In genomic region chr2:1916881-1917280, GRCh38 we compare ENCODE assay signal across 39 cellular contexts.
"Had no signal": no experiment of that assay in that cellular context is flagged by ENCODE, and none has a peak within 500 bp of the region (broad histone marks: within the 10 kb centered on the region; RNA-seq: fewer than 3 reads in every experiment).

No MANE protein-coding gene starts in this region.

- DNase-seq: activated effector memory CD4-positive, alpha-beta T cell treated with anti-CD3 and anti-CD28 coated beads, Interleukin-2, amount 50 U/mL, for 16 hours; activated effector memory CD4-positive, alpha-beta T cell treated with Interleukin-2 at 50 U/mL for 16 hours; activated gamma-delta T cell; activated gamma-delta T cell treated with Interleukin-2 at 50 U/mL for 16 hours; activated naive CD4-positive, alpha-beta T cell; activated naive CD4-positive, alpha-beta T cell treated with anti-CD3 and anti-CD28 coated beads for 36 hours; activated naive CD4-positive, alpha-beta T cell treated with anti-CD3 and anti-CD28 coated beads, Interleukin-2, amount 10 ng/mL, durations not matched to agents 7 days and 5 days; activated naive CD4-positive, alpha-beta T cell treated with anti-CD3 and anti-CD28 coated beads, Interleukin-2, amount 50 U/mL, for 16 hours; activated naive CD4-positive, alpha-beta T cell treated with Interleukin-2 at 50 U/mL for 16 hours; activated naive CD8-positive, alpha-beta T cell treated with anti-CD3 and anti-CD28 coated beads for 36 hours; activated naive CD8-positive, alpha-beta T cell treated with anti-CD3 and anti-CD28 coated beads, Interleukin-2, amount 10 ng/mL, durations not matched to agents 7 days and 5 days; activated naive CD8-positive, alpha-beta T cell treated with anti-CD3 and anti-CD28 coated beads, Interleukin-2, amount 50 U/mL, for 24 hours; activated T-cell treated with anti-CD3 and anti-CD28 coated beads, Interleukin-2, amount 50 U/mL, for 1 hour; activated T-cell treated with anti-CD3 and anti-CD28 coated beads, Interleukin-2, amount 50 U/mL, for 4 hours; activated T-cell treated with anti-CD3 and anti-CD28 coated beads, Interleukin-2, amount 50 U/mL, for 48 hours; activated T-cell treated with anti-CD3 and anti-CD28 coated beads, Interleukin-2, amount 50 U/mL, for 72 hours; adrenal gland; amniotic stem cell; amygdala; anterior cingulate cortex; aorta; body of pancreas; brain microvascular endothelial cell; caudate nucleus; central memory CD4-positive, alpha-beta T cell; cerebellar nuclear complex had no signal

- H3K9me3 ChIP-seq: adrenal gland, ascending aorta, body of pancreas, breast epithelium had no signal

- H3K27me3 Mint-ChIP-seq: activated naive CD4-positive, alpha-beta T cell treated with anti-CD3 and anti-CD28 coated beads, Interleukin-2, amount 10 ng/mL, durations not matched to agents 7 days and 5 days; central memory CD8-positive, alpha-beta T cell had no signal

- H3K36me3 Mint-ChIP-seq: activated naive CD4-positive, alpha-beta T cell treated with anti-CD3 and anti-CD28 coated beads, Interleukin-2, amount 10 ng/mL, durations not matched to agents 7 days and 5 days; activated naive CD4-positive, alpha-beta T cell treated with anti-CD3 and anti-CD28 coated beads, Interleukin-2, amount 50 U/mL, for 24 hours; activated naive CD4-positive, alpha-beta T cell treated with anti-CD3 and anti-CD28 coated beads, Interleukin-2, amount 50 U/mL, for 72 hours; activated naive CD8-positive, alpha-beta T cell; activated naive CD8-positive, alpha-beta T cell treated with anti-CD3 and anti-CD28 coated beads for 36 hours; activated naive CD8-positive, alpha-beta T cell treated with anti-CD3 and anti-CD28 coated beads, Interleukin-2, amount 10 ng/mL, durations not matched to agents 7 days and 5 days had no signal

- H3K27ac Mint-ChIP-seq: activated naive CD4-positive, alpha-beta T cell treated with anti-CD3 and anti-CD28 coated beads for 36 hours; activated naive CD4-positive, alpha-beta T cell treated with anti-CD3 and anti-CD28 coated beads, Interleukin-2, amount 10 ng/mL, durations not matched to agents 7 days and 5 days; activated naive CD4-positive, alpha-beta T cell treated with anti-CD3 and anti-CD28 coated beads, Interleukin-2, amount 50 U/mL, for 24 hours; activated naive CD4-positive, alpha-beta T cell treated with anti-CD3 and anti-CD28 coated beads, Interleukin-2, amount 50 U/mL, for 72 hours; activated naive CD8-positive, alpha-beta T cell; activated naive CD8-positive, alpha-beta T cell treated with anti-CD3 and anti-CD28 coated beads for 36 hours; activated naive CD8-positive, alpha-beta T cell treated with anti-CD3 and anti-CD28 coated beads, Interleukin-2, amount 10 ng/mL, durations not matched to agents 7 days and 5 days; activated naive CD8-positive, alpha-beta T cell treated with anti-CD3 and anti-CD28 coated beads, Interleukin-2, amount 50 U/mL, for 24 hours; activated T-cell treated with anti-CD3 and anti-CD28 coated beads, Interleukin-2, amount 50 U/mL, for 72 hours; activated T-helper 1 cell treated with anti-CD3 and anti-CD28 coated beads, Interleukin-12 subunit alpha, Interleukin-12 subunit beta, Interleukin-2, Interleukin-4 antibody, amounts not matched to agents 30 ng/mL and 10 ng/mL and 1 ng/mL, durations not matched to agents 14 hours and 24 hours and 36 hours; activated T-helper 17 cell treated with anti-CD3 and anti-CD28 coated beads, Interleukin-2, amount 50 U/mL, for 72 hours; activated T-helper 2 cell treated with anti-CD3 and anti-CD28 coated beads, Interferon-gamma antibody, Interleukin-2, Interleukin-4, amounts not matched to agents 10 μg/mL and 5 μg/mL and 100 μg/mL, durations not matched to agents 14 hours and 24 hours and 36 hours; brain had no signal

- H3K27ac ChIP-seq: adrenal gland, ascending aorta, body of pancreas, brain microvascular endothelial cell, breast epithelium, cardiac muscle cell had no signal

- H3K4me3 Mint-ChIP-seq: activated naive CD4-positive, alpha-beta T cell treated with anti-CD3 and anti-CD28 coated beads for 36 hours; activated naive CD4-positive, alpha-beta T cell treated with anti-CD3 and anti-CD28 coated beads, Interleukin-2, amount 10 ng/mL, durations not matched to agents 7 days and 5 days; activated naive CD4-positive, alpha-beta T cell treated with anti-CD3 and anti-CD28 coated beads, Interleukin-2, amount 50 U/mL, for 24 hours; activated naive CD8-positive, alpha-beta T cell; activated naive CD8-positive, alpha-beta T cell treated with anti-CD3 and anti-CD28 coated beads for 36 hours; activated naive CD8-positive, alpha-beta T cell treated with anti-CD3 and anti-CD28 coated beads, Interleukin-2, amount 10 ng/mL, durations not matched to agents 7 days and 5 days; activated naive CD8-positive, alpha-beta T cell treated with anti-CD3 and anti-CD28 coated beads, Interleukin-2, amount 50 U/mL, for 24 hours; activated T-cell treated with anti-CD3 and anti-CD28 coated beads, Interleukin-2, amount 50 U/mL, for 4 hours; activated T-cell treated with anti-CD3 and anti-CD28 coated beads, Interleukin-2, amount 50 U/mL, for 72 hours; activated T-helper 1 cell treated with anti-CD3 and anti-CD28 coated beads, Interleukin-12 subunit alpha, Interleukin-12 subunit beta, Interleukin-2, Interleukin-4 antibody, amounts not matched to agents 30 ng/mL and 10 ng/mL and 1 ng/mL, durations not matched to agents 14 hours and 24 hours and 36 hours; activated T-helper 17 cell treated with anti-CD3 and anti-CD28 coated beads, Interleukin-2, amount 50 U/mL, for 72 hours; brain; central memory CD8-positive, alpha-beta T cell had no signal

- ATAC-seq: activated naive CD4-positive, alpha-beta T cell treated with anti-CD3 and anti-CD28 coated beads, Interleukin-2, amount 50 U/mL, for 72 hours; activated naive CD8-positive, alpha-beta T cell treated with anti-CD3 and anti-CD28 coated beads, Interleukin-2, amount 50 U/mL, for 24 hours; activated T-cell treated with anti-CD3 and anti-CD28 coated beads, Interleukin-2, amount 50 U/mL, for 4 hours; activated T-cell treated with anti-CD3 and anti-CD28 coated beads, Interleukin-2, amount 50 U/mL, for 72 hours; activated T-helper 17 cell treated with anti-CD3 and anti-CD28 coated beads, Interleukin-2, amount 50 U/mL, for 72 hours; body of pancreas had no signal

- FAIRE-seq: astrocyte, bronchial epithelial cell had no signal

- H3K36me3 ChIP-seq: adrenal gland, ascending aorta, brain microvascular endothelial cell, breast epithelium, cardiac muscle cell had no signal

- H3K4me1 ChIP-seq: adrenal gland, ascending aorta, body of pancreas, breast epithelium had no signal

- H3K27me3 ChIP-seq: adrenal gland, ascending aorta, body of pancreas, brain microvascular endothelial cell, cardiac muscle cell had no signal

- H3K4me1 Mint-ChIP-seq: activated naive CD4-positive, alpha-beta T cell treated with anti-CD3 and anti-CD28 coated beads, Interleukin-2, amount 10 ng/mL, durations not matched to agents 7 days and 5 days; activated naive CD4-positive, alpha-beta T cell treated with anti-CD3 and anti-CD28 coated beads, Interleukin-2, amount 50 U/mL, for 24 hours; activated naive CD8-positive, alpha-beta T cell treated with anti-CD3 and anti-CD28 coated beads for 36 hours; activated naive CD8-positive, alpha-beta T cell treated with anti-CD3 and anti-CD28 coated beads, Interleukin-2, amount 10 ng/mL, durations not matched to agents 7 days and 5 days; activated naive CD8-positive, alpha-beta T cell treated with anti-CD3 and anti-CD28 coated beads, Interleukin-2, amount 50 U/mL, for 24 hours; activated T-helper 17 cell treated with anti-CD3 and anti-CD28 coated beads, Interleukin-2, amount 50 U/mL, for 72 hours; central memory CD8-positive, alpha-beta T cell had no signal

- H3K4me3 ChIP-seq: adrenal gland, ascending aorta, body of pancreas, breast epithelium, cardiac muscle cell had no signal

- H3K9me3 Mint-ChIP-seq: activated naive CD4-positive, alpha-beta T cell treated with anti-CD3 and anti-CD28 coated beads for 36 hours; activated naive CD4-positive, alpha-beta T cell treated with anti-CD3 and anti-CD28 coated beads, Interleukin-2, amount 10 ng/mL, durations not matched to agents 7 days and 5 days; activated naive CD4-positive, alpha-beta T cell treated with anti-CD3 and anti-CD28 coated beads, Interleukin-2, amount 50 U/mL, for 24 hours; activated naive CD4-positive, alpha-beta T cell treated with anti-CD3 and anti-CD28 coated beads, Interleukin-2, amount 50 U/mL, for 72 hours; activated naive CD8-positive, alpha-beta T cell treated with anti-CD3 and anti-CD28 coated beads for 36 hours; activated naive CD8-positive, alpha-beta T cell treated with anti-CD3 and anti-CD28 coated beads, Interleukin-2, amount 10 ng/mL, durations not matched to agents 7 days and 5 days; activated naive CD8-positive, alpha-beta T cell treated with anti-CD3 and anti-CD28 coated beads, Interleukin-2, amount 50 U/mL, for 24 hours; activated T-cell treated with anti-CD3 and anti-CD28 coated beads, Interleukin-2, amount 50 U/mL, for 4 hours; activated T-helper 1 cell treated with anti-CD3 and anti-CD28 coated beads, Interleukin-12 subunit alpha, Interleukin-12 subunit beta, Interleukin-2, Interleukin-4 antibody, amounts not matched to agents 30 ng/mL and 10 ng/mL and 1 ng/mL, durations not matched to agents 14 hours and 24 hours and 36 hours; activated T-helper 17 cell treated with anti-CD3 and anti-CD28 coated beads, Interleukin-2, amount 50 U/mL, for 72 hours; activated T-helper 2 cell treated with anti-CD3 and anti-CD28 coated beads, Interferon-gamma antibody, Interleukin-2, Interleukin-4, amounts not matched to agents 10 μg/mL and 5 μg/mL and 100 μg/mL, durations not matched to agents 14 hours and 24 hours and 36 hours; brain; central memory CD8-positive, alpha-beta T cell had no signal
